ENCODE assay signal across 13 cellular contexts in genomic region chr19:50496189-50497029, GRCh38. TPM values are rescaled to one million over a fixed set of nuclear protein-coding genes. Genes with fewer than 3 reads are reported as not detected.
DNase-seq lines count a peak whose midpoint lies in the region; ATAC-seq and TF ChIP-seq lines count a peak whose summit lies in the region.
"Had no signal": no experiment of that assay in that cellular context is flagged by ENCODE, and none has a peak within 500 bp of the region (broad histone marks: within the 10 kb centered on the region; RNA-seq: fewer than 3 reads in every experiment).

No MANE protein-coding gene starts in this region.

- peak in 1 of 2 donors; percentile 78 for TF ChIP-seq POLR2A in heart left ventricle (IDR thresholded peaks at IDR 0.05)

- peaks cover 15% of the 10 kb centered on the region for H3K27me3 Mint-ChIP-seq in neural progenitor cell (ENCODE audit: insufficient read depth, low read depth)

- H3K4me3 ChIP-seq in heart left ventricle = peak overlapping the region in 4 of 12 donors; percentile 20 to 61 (median 44)
- no peak overlapping the region for H3K4me3 ChIP-seq in neural progenitor cell
- no peak overlapping the region for H3K4me3 ChIP-seq in effector memory CD4-positive, alpha-beta T cell (ENCODE audit: insufficient read depth, low read depth, low read length, poor library complexity, severe bottlenecking)
- no peak overlapping the region for H3K4me3 ChIP-seq in GM23248

- in situ Hi-C loops in SK-MEL-5 (cut with HindIII; ENCODE audit: low pct_unique_long_range_greater_than_20kb, low sequenced_read_pairs) (no loop called here), GM23248 (cut with MboI) (no loop called here)

- ATAC-seq in heart left ventricle = peak; percentile 38 to 61 (median 56)

- no peaks in the 10 kb centered on the region for H3F3A ChIP-seq in neural progenitor cell (ENCODE audit: low read depth)
- no peaks in the 10 kb centered on the region for H3F3A ChIP-seq in GM23248 (ENCODE audit: insufficient read depth)

- no peak overlapping the region for H3K9ac ChIP-seq in neural progenitor cell
- H3K9ac ChIP-seq in GM23248 = no peak overlapping the region

- H3K27me3 ChIP-seq in heart left ventricle = no peaks in the 10 kb centered on the region
- H3K27me3 ChIP-seq in neural progenitor cell = peaks cover 84% of the 10 kb centered on the region
- no peaks in the 10 kb centered on the region for H3K27me3 ChIP-seq in effector memory CD4-positive, alpha-beta T cell (replicated peaks; ENCODE audit: control insufficient read depth, insufficient read depth, low read length, poor library complexity, severe bottlenecking)
- peaks cover 10% of the 10 kb centered on the region for H3K27me3 ChIP-seq in GM23248 (replicated peaks; ENCODE audit: insufficient read depth)

- 33 to 48% (median 44%) methylated on average over 29 to 30 of the region's 30 CpGs for WGBS in heart left ventricle, 4 donors
- 49 to 54% methylated on average over 28 to 29 of the region's 30 CpGs for WGBS in GM23248 (ENCODE audit: low coverage in 1 of 2, low lambda C conversion rate in 2 of 2, missing lambda C conversion rate in 2 of 2), 2 experiments

- H3K27ac ChIP-seq in heart left ventricle = peak overlapping the region in 7 of 12 donors; percentile 27 to 85 (median 58)
- H3K27ac ChIP-seq in neural progenitor cell = no peak overlapping the region
- no peak overlapping the region for H3K27ac ChIP-seq in effector memory CD4-positive, alpha-beta T cell (ENCODE audit: insufficient read depth, low read length, poor library complexity, severe bottlenecking)
- no peak overlapping the region for H3K27ac ChIP-seq in GM23248

- H4K20me1 ChIP-seq in neural progenitor cell (ENCODE audit: low read depth) (no peaks in the 10 kb centered on the region), GM23248 (ENCODE audit: insufficient read depth) (no peaks in the 10 kb centered on the region)

- H3K9me2 ChIP-seq in GM23248 (ENCODE audit: insufficient read depth) = no peaks in the 10 kb centered on the region

- peaks cover 15% of the 10 kb centered on the region for H3K4me1 Mint-ChIP-seq in neural progenitor cell

- no peaks in the 10 kb centered on the region for H3K36me3 Mint-ChIP-seq in neural progenitor cell
- H3K36me3 Mint-ChIP-seq: activated naive CD4-positive, alpha-beta T cell treated with anti-CD3 and anti-CD28 coated beads, Interleukin-2, amount 10 ng/mL, durations not matched to agents 7 days and 5 days had no signal

- H3K79me2 ChIP-seq in neural progenitor cell (ENCODE audit: low read depth) (no peaks in the 10 kb centered on the region), GM23248 (ENCODE audit: insufficient read depth) (no peaks in the 10 kb centered on the region)

- intact Hi-C loops in heart left ventricle (cut with DNase I) = no loop called here

- no peak overlapping the region for H3K4me3 Mint-ChIP-seq in neural progenitor cell
- H3K4me3 Mint-ChIP-seq: activated naive CD4-positive, alpha-beta T cell treated with anti-CD3 and anti-CD28 coated beads, Interleukin-2, amount 10 ng/mL, durations not matched to agents 7 days and 5 days had no signal

- peaks cover 2% of the 10 kb centered on the region for H3K9me3 Mint-ChIP-seq in neural progenitor cell
- H3K9me3 Mint-ChIP-seq: activated naive CD4-positive, alpha-beta T cell treated with anti-CD3 and anti-CD28 coated beads, Interleukin-2, amount 10 ng/mL, durations not matched to agents 7 days and 5 days had no signal

- DNase-seq in A172 (ENCODE audit: low spot score) (peak; percentile 25), SK-MEL-5 (ENCODE audit: low read depth, low spot score) (peak; percentile 81), heart left ventricle (peak; percentile 71 to 89 (median 79)), neural progenitor cell (ENCODE audit: low spot score) (peak; percentile 81), NOMO-1 treated with DMSO at 0.1 percent for 48 hours (lab: John Stamatoyannopoulos, UW; ENCODE audit: unreplicated experiment) (no peak), GM23248 (no peak)
- no peak for DNase-seq in effector memory CD4-positive, alpha-beta T cell
- DNase-seq in stimulated activated CD8-positive, alpha-beta memory T cell treated with anti-CD3 and anti-CD28 coated beads, Interleukin-4, amount 100 ng/mL, for 48 hours = no peak
- DNase-seq: ACHN; activated CD4-positive, alpha-beta T cell treated with anti-CD3 and anti-CD28 coated beads for 48 hours; activated naive CD4-positive, alpha-beta T cell treated with anti-CD3 and anti-CD28 coated beads, Interleukin-2, amount 10 ng/mL, durations not matched to agents 7 days and 5 days; RPMI8226 had no signal

- peaks cover 0 to 9% (median 0%) of the 10 kb centered on the region in 12 donors for H3K4me1 ChIP-seq in heart left ventricle
- peaks cover 14% of the 10 kb centered on the region for H3K4me1 ChIP-seq in neural progenitor cell
- peaks cover 10% of the 10 kb centered on the region for H3K4me1 ChIP-seq in effector memory CD4-positive, alpha-beta T cell (ENCODE audit: control insufficient read depth, insufficient read depth, low read length, poor library complexity, severe bottlenecking)
- no peaks in the 10 kb centered on the region for H3K4me1 ChIP-seq in GM23248 (ENCODE audit: insufficient read depth)

- H3K9me3 ChIP-seq in heart left ventricle (no peaks in the 10 kb centered on the region), neural progenitor cell (ENCODE audit: low read depth) (no peaks in the 10 kb centered on the region), GM23248 (ENCODE audit: low read depth) (no peaks in the 10 kb centered on the region)
- no peaks in the 10 kb centered on the region for H3K9me3 ChIP-seq in effector memory CD4-positive, alpha-beta T cell (ENCODE audit: control insufficient read depth, low read length)

- no peaks in the 10 kb centered on the region for H3K36me3 ChIP-seq in heart left ventricle
- no peaks in the 10 kb centered on the region for H3K36me3 ChIP-seq in neural progenitor cell
- no peaks in the 10 kb centered on the region for H3K36me3 ChIP-seq in effector memory CD4-positive, alpha-beta T cell (ENCODE audit: control insufficient read depth, insufficient read depth, low read length)
- H3K36me3 ChIP-seq in GM23248 (ENCODE audit: low read depth) = no peaks in the 10 kb centered on the region

- peak in 3 of 12 donors; percentile 10 to 17 (median 13) for TF ChIP-seq CTCF in heart left ventricle (IDR thresholded peaks at IDR 0.05)
- peak; percentile 8 for TF ChIP-seq CTCF in neural progenitor cell (IDR thresholded peaks at IDR 0.05)

- H3K4me2 ChIP-seq in neural progenitor cell (peak overlapping the region; percentile 34), GM23248 (ENCODE audit: unreplicated experiment) (no peak overlapping the region)

- H2AFZ ChIP-seq in neural progenitor cell (replicated peaks) (no peak overlapping the region), GM23248 (no peak overlapping the region)

- H3K27ac Mint-ChIP-seq in neural progenitor cell = no peak overlapping the region
- H3K27ac Mint-ChIP-seq: activated naive CD4-positive, alpha-beta T cell treated with anti-CD3 and anti-CD28 coated beads, Interleukin-2, amount 10 ng/mL, durations not matched to agents 7 days and 5 days had no signal

RNA-seq across cellular contexts. Expression of gene JOSD2, which starts 14.6 kb away (rescaled TPM):
- total RNA-seq in A172 (2014; rRNA removed; shearing (Covaris generic)) = 38.4 and 44.4 TPM in 2 replicates
- 26.4 and 29.0 TPM in 2 replicates for total RNA-seq in SK-MEL-5 (2014; rRNA removed; shearing (Covaris generic))
- 37.0 and 57.6 TPM in 2 replicates for polyA plus RNA-seq in SK-MEL-5 (2015; cell fraction: cytosol; rRNA removed)
- 23.9 and 31.3 TPM in 2 replicates for polyA plus RNA-seq in SK-MEL-5 (2015; cell fraction: nucleus; rRNA removed)
- 10 to 100 TPM; 18.7 to 43.8 (median 29.5) TPM for total RNA-seq in heart left ventricle
- 10 to 100 TPM; 47.7 to 49.7 TPM for polyA plus RNA-seq in heart left ventricle
- total RNA-seq in neural progenitor cell (ENCODE audit: low replicate concordance) = 1.7 and 2.4 TPM in 2 replicates
- total RNA-seq in GM23248 (2014; rRNA removed; shearing (Covaris generic)) = 50.7 and 55.2 TPM in 2 replicates
- 98.5 and 108 TPM in 2 replicates for polyA plus RNA-seq in GM23248 (2016; fragmentation: Nextera tagmentation; extraction: Ambion mirVana)

RNA-seq across cellular contexts. Expression of gene ASPDH, which starts 17.3 kb away (rescaled TPM):
- 0.36 TPM in 1 of 2 replicates, not detected in the other for total RNA-seq in A172 (2014; rRNA removed; shearing (Covaris generic))
- not detected in 2 replicates for total RNA-seq in SK-MEL-5 (2014; rRNA removed; shearing (Covaris generic))
- polyA plus RNA-seq in SK-MEL-5 (2015; cell fraction: cytosol; rRNA removed) = not detected in 2 replicates
- not detected in 2 replicates for polyA plus RNA-seq in SK-MEL-5 (2015; cell fraction: nucleus; rRNA removed)
- total RNA-seq in heart left ventricle (not detected), neural progenitor cell (ENCODE audit: low replicate concordance) (not detected in 2 replicates)
- polyA plus RNA-seq in heart left ventricle (not detected), GM23248 (2016; fragmentation: Nextera tagmentation; extraction: Ambion mirVana) (not detected in 2 replicates)
- total RNA-seq in GM23248 (2014; rRNA removed; shearing (Covaris generic)) = not detected in 2 replicates
- total RNA-seq: renal cortical epithelial cell had no signal

RNA-seq across cellular contexts. Expression of gene GARIN5A, which starts 19.8 kb away (rescaled TPM):
- total RNA-seq in A172 (2014; rRNA removed; shearing (Covaris generic)) = 1.6 TPM in 1 of 2 replicates, not detected in the other
- total RNA-seq in SK-MEL-5 (2014; rRNA removed; shearing (Covaris generic)) = 0.27 and 0.29 TPM in 2 replicates
- polyA plus RNA-seq in SK-MEL-5 (2015; cell fraction: cytosol; rRNA removed) = 0.73 and 0.86 TPM in 2 replicates
- not detected in 2 replicates for polyA plus RNA-seq in SK-MEL-5 (2015; cell fraction: nucleus; rRNA removed)
- total RNA-seq in heart left ventricle = 1 to 10 TPM in 6 of 9 donors, under 1 TPM in 3; 0.51 to 6.4 (median 1.6) TPM
- 1 to 10 TPM; 1.1 to 3.0 TPM for polyA plus RNA-seq in heart left ventricle
- 5.6 and 8.4 TPM in 2 replicates for total RNA-seq in neural progenitor cell (ENCODE audit: low replicate concordance)
- not detected in 2 replicates for total RNA-seq in GM23248 (2014; rRNA removed; shearing (Covaris generic))
- polyA plus RNA-seq in GM23248 (2016; fragmentation: Nextera tagmentation; extraction: Ambion mirVana) = 0.20 and 0.27 TPM in 2 replicates

RNA-seq across cellular contexts. Expression of gene EMC10, which starts 20.1 kb away (rescaled TPM):
- 61.5 and 64.7 TPM in 2 replicates for total RNA-seq in A172 (2014; rRNA removed; shearing (Covaris generic))
- total RNA-seq in SK-MEL-5 (2014; rRNA removed; shearing (Covaris generic)) = 127 and 148 TPM in 2 replicates
- 330 and 352 TPM in 2 replicates for polyA plus RNA-seq in SK-MEL-5 (2015; cell fraction: cytosol; rRNA removed)
- 34.3 and 69.1 TPM in 2 replicates for polyA plus RNA-seq in SK-MEL-5 (2015; cell fraction: nucleus; rRNA removed)
- total RNA-seq in heart left ventricle (100 to 1,000 TPM in 4 of 9 donors, 10 to 100 TPM in 5; 72.8 to 138 (median 91.1) TPM), neural progenitor cell (ENCODE audit: low replicate concordance) (32.9 and 127 TPM in 2 replicates)
- polyA plus RNA-seq in heart left ventricle (100 to 1,000 TPM in 1 of 2 donors, 10 to 100 TPM in 1; 95.3 to 108 TPM), GM23248 (2016; fragmentation: Nextera tagmentation; extraction: Ambion mirVana) (7.2 and 7.7 TPM in 2 replicates)
- total RNA-seq in GM23248 (2014; rRNA removed; shearing (Covaris generic)) = 92.7 and 96.6 TPM in 2 replicates

Comparison
In these comparisons a context has a peak if more than half of its experiments do, and no peak if none do; other contexts are left out.
1. DNase-seq: peak in A172 (single experiment), SK-MEL-5 (single experiment), heart left ventricle (5 of 5) and neural progenitor cell (single experiment); none in effector memory CD4-positive, alpha-beta T cell (0 of 3), NOMO-1 treated with DMSO at 0.1 percent for 48 hours (single experiment), stimulated activated CD8-positive, alpha-beta memory T cell treated with anti-CD3 and anti-CD28 coated beads, Interleukin-4, amount 100 ng/mL, for 48 hours (single experiment) and GM23248 (single experiment).
2. H3K27ac ChIP-seq: peak in heart left ventricle (7 of 12); none in neural progenitor cell (single experiment), effector memory CD4-positive, alpha-beta T cell (single experiment) and GM23248 (single experiment).